Comparison of ENCODE assay signal across 8 cellular contexts in genomic region chr6:117605169-117605826, GRCh38. TPM values are rescaled to one million over a fixed set of nuclear protein-coding genes. Genes with fewer than 3 reads are reported as not detected.
DNase-seq lines count a peak whose midpoint lies in the region; ATAC-seq and TF ChIP-seq lines count a peak whose summit lies in the region.

No MANE protein-coding gene starts in this region.

- DNase-seq in ELR (ENCODE audit: low read depth) (peak; percentile 79), NCI-H345 treated with DMSO at 0.1 percent for 48 hours (lab: John Stamatoyannopoulos, UW; ENCODE audit: unreplicated experiment) (peak; percentile 70), esophagus muscularis mucosa (ENCODE audit: extremely low spot score) (no peak), neural progenitor cell (ENCODE audit: low spot score) (peak; percentile 66)
- peak; percentile 83 for DNase-seq in activated CD4-positive, alpha-beta T cell treated with anti-CD3 and anti-CD28 coated beads, Interleukin-2, amount 10 ng/mL, durations not matched to agents 24 days and 14 days

- H3K4me1 ChIP-seq in esophagus muscularis mucosa (peaks cover 7 to 20% (median 19%) of the 10 kb centered on the region in 4 donors), neural progenitor cell (peaks cover 7% of the 10 kb centered on the region)

- H3K9me3 ChIP-seq in esophagus muscularis mucosa, result no peaks in the 10 kb centered on the region
- H3K9me3 ChIP-seq in neural progenitor cell (ENCODE audit: low read depth), result no peaks in the 10 kb centered on the region

- peaks cover 16% of the 10 kb centered on the region for H3K79me2 ChIP-seq in neural progenitor cell (ENCODE audit: low read depth)

- H3K9me3 Mint-ChIP-seq in activated CD4-positive, alpha-beta T cell treated with anti-CD3 and anti-CD28 coated beads, Interleukin-2, amount 10 ng/mL, durations not matched to agents 24 days and 14 days, result no peaks in the 10 kb centered on the region
- no peaks in the 10 kb centered on the region for H3K9me3 Mint-ChIP-seq in neural progenitor cell

- H3K27ac Mint-ChIP-seq in activated CD4-positive, alpha-beta T cell treated with anti-CD3 and anti-CD28 coated beads, Interleukin-2, amount 10 ng/mL, durations not matched to agents 24 days and 14 days, result no peak overlapping the region
- no peak overlapping the region for H3K27ac Mint-ChIP-seq in neural progenitor cell

- peaks cover 3% of the 10 kb centered on the region for H3K36me3 Mint-ChIP-seq in activated CD4-positive, alpha-beta T cell treated with anti-CD3 and anti-CD28 coated beads, Interleukin-2, amount 10 ng/mL, durations not matched to agents 24 days and 14 days (ENCODE audit: low read depth)
- no peaks in the 10 kb centered on the region for H3K36me3 Mint-ChIP-seq in neural progenitor cell

- WGBS in esophagus muscularis mucosa, result 30% methylated on average over 7 of the region's 7 CpGs

- H3K9ac ChIP-seq in neural progenitor cell, result no peak overlapping the region

- peaks cover 5% of the 10 kb centered on the region for H3K27me3 Mint-ChIP-seq in activated CD4-positive, alpha-beta T cell treated with anti-CD3 and anti-CD28 coated beads, Interleukin-2, amount 10 ng/mL, durations not matched to agents 24 days and 14 days
- peaks cover 3% of the 10 kb centered on the region for H3K27me3 Mint-ChIP-seq in neural progenitor cell (ENCODE audit: insufficient read depth, low read depth)

- H4K20me1 ChIP-seq in neural progenitor cell (ENCODE audit: low read depth), result no peaks in the 10 kb centered on the region

- no peak overlapping the region for H3K4me3 Mint-ChIP-seq in activated CD4-positive, alpha-beta T cell treated with anti-CD3 and anti-CD28 coated beads, Interleukin-2, amount 10 ng/mL, durations not matched to agents 24 days and 14 days
- no peak overlapping the region for H3K4me3 Mint-ChIP-seq in neural progenitor cell

- H3K4me2 ChIP-seq in neural progenitor cell, result no peak overlapping the region

- ATAC-seq in GM19468 (IDR thresholded peaks at IDR 0.05; ENCODE audit: extremely low read depth, unreplicated experiment), result peak; percentile 30
- ATAC-seq in HG03457 (IDR thresholded peaks at IDR 0.05; ENCODE audit: unreplicated experiment), result peak; percentile 42
- ATAC-seq in HG02970 (IDR thresholded peaks at IDR 0.05; ENCODE audit: low FRiP score, unreplicated experiment), result no peak

- H3K27me3 ChIP-seq in esophagus muscularis mucosa (peaks cover 0 to 6% (median 0%) of the 10 kb centered on the region in 4 donors), neural progenitor cell (no peaks in the 10 kb centered on the region)

- TF ChIP-seq POLR2A in esophagus muscularis mucosa (IDR thresholded peaks at IDR 0.05; ENCODE audit: low read depth), result no peak

- peaks cover 13% of the 10 kb centered on the region for H3K4me1 Mint-ChIP-seq in activated CD4-positive, alpha-beta T cell treated with anti-CD3 and anti-CD28 coated beads, Interleukin-2, amount 10 ng/mL, durations not matched to agents 24 days and 14 days
- H3K4me1 Mint-ChIP-seq in neural progenitor cell, result peaks cover 11% of the 10 kb centered on the region

- H2AFZ ChIP-seq in neural progenitor cell (replicated peaks), result no peak overlapping the region

- TF ChIP-seq CTCF in esophagus muscularis mucosa (IDR thresholded peaks at IDR 0.05) (peak; percentile 49 to 65 (median 56)), neural progenitor cell (IDR thresholded peaks at IDR 0.05) (peak; percentile 71)

- no peak overlapping the region for H3K4me3 ChIP-seq in esophagus muscularis mucosa
- no peak overlapping the region for H3K4me3 ChIP-seq in neural progenitor cell

- no peaks in the 10 kb centered on the region for H3F3A ChIP-seq in neural progenitor cell (ENCODE audit: low read depth)

- H3K36me3 ChIP-seq in esophagus muscularis mucosa, result no peaks in the 10 kb centered on the region
- no peaks in the 10 kb centered on the region for H3K36me3 ChIP-seq in neural progenitor cell

- H3K27ac ChIP-seq in esophagus muscularis mucosa (replicated peaks in 1 of 4), result no peak overlapping the region
- H3K27ac ChIP-seq in neural progenitor cell, result no peak overlapping the region

- TF ChIP-seq EP300 in esophagus muscularis mucosa (IDR thresholded peaks at IDR 0.05), result no peak

- intact Hi-C loops in activated CD4-positive, alpha-beta T cell treated with anti-CD3 and anti-CD28 coated beads, Interleukin-2, amount 10 ng/mL, durations not matched to agents 24 days and 14 days (cut with micrococcal nuclease), result loop anchor here (1.0 to 10.0 kb wide), 4 partner anchors 48 to 1350 kb away; partner anchors contain the start of gene TSPYL4
- intact Hi-C loops in esophagus muscularis mucosa (cut with DNase I), result loop anchor here (5.0 kb wide), 1 partner anchor 258 kb away; no protein-coding TSS in a partner anchor

RNA-seq across cellular contexts. Expression of gene GOPC, which starts 3.0 kb away (rescaled TPM):
- 22.2 TPM in 2 replicates for total RNA-seq in activated CD4-positive, alpha-beta T cell treated with anti-CD3 and anti-CD28 coated beads, Interleukin-2, amount 10 ng/mL, durations not matched to agents 24 days and 14 days
- total RNA-seq in esophagus muscularis mucosa, result 10 to 100 TPM; 18.8 to 25.7 (median 22.8) TPM
- 24.7 and 39.2 TPM in 2 replicates for total RNA-seq in neural progenitor cell (ENCODE audit: low replicate concordance)
